ENCODE assay signal across 14 cellular contexts in genomic region chr3:187987919-187988318, GRCh38.
DNase-seq lines count a peak whose midpoint lies in the region; FAIRE-seq and TF ChIP-seq lines count a peak whose summit lies in the region.
"Had no signal": no experiment of that assay in that cellular context is flagged by ENCODE, and none has a peak within 500 bp of the region (broad histone marks: within the 10 kb centered on the region; RNA-seq: fewer than 3 reads in every experiment).

No MANE protein-coding gene starts in this region.

- no peak overlapping the region for H3K27ac ChIP-seq in small intestine (ENCODE audit: low read depth in 1 of 2, low read length in 1 of 2)
- H3K27ac ChIP-seq: prostate gland had no signal

- no peak for TF ChIP-seq CTCF in HFFc6 (IDR thresholded peaks at IDR 0.05)

- peak overlapping the region; percentile 88; the same call in 1 of the 2 replicates for H3K27ac Mint-ChIP-seq in HFFc6

- no peaks in the 10 kb centered on the region for H3K27me3 ChIP-seq in small intestine (ENCODE audit: control insufficient read depth in 2 of 2, insufficient read depth in 2 of 2, low read length in 2 of 2)

- peaks cover 57% of the 10 kb centered on the region for H3K4me1 Mint-ChIP-seq in HFFc6 (ENCODE audit: low read depth)

- 78 to 84% (median 79%) methylated on average over 3 of the region's 3 CpGs for WGBS in small intestine, 3 donors

- no peaks in the 10 kb centered on the region; the same call in 1 of the 2 replicates for H3K27me3 Mint-ChIP-seq in HFFc6 (ENCODE audit: insufficient read depth)

- H3K36me3 Mint-ChIP-seq in HFFc6 (ENCODE audit: low read depth): peaks cover 5% of the 10 kb centered on the region; the same call in 1 of the 2 replicates

- no peak for DNase-seq in HFFc6
- DNase-seq in activated CD4-positive, alpha-beta T cell treated with anti-CD3 and anti-CD28 coated beads, Interleukin-2, amount 50 U/mL, for 4 hours: peak; percentile 65 to 71
- DNase-seq in activated naive CD4-positive, alpha-beta T cell treated with anti-CD3 and anti-CD28 coated beads, Interleukin-2, amount 50 U/mL, for 16 hours: peak; percentile 47
- DNase-seq in stimulated activated CD4-positive, alpha-beta T cell treated with anti-CD3 and anti-CD28 coated beads, Interleukin-4, amount 100 ng/mL, for 4 hours: peak; percentile 34 to 79
- DNase-seq in small intestine: no peak
- no peak for DNase-seq in hypothalamus (lab: John Stamatoyannopoulos, UW)
- DNase-seq in pons (ENCODE audit: low spot score): no peak
- DNase-seq in NCI-H748 (lab: John Stamatoyannopoulos, UW; ENCODE audit: unreplicated experiment): no peak
- DNase-seq: AML-193; midbrain; NCI-H2029 treated with DMSO at 0.1 percent for 48 hours; NK-92 treated with Interleukin-12 subunit alpha and Interleukin-12 subunit beta, amount 100 ng/mL, for 24 hours had no signal

- no peaks in the 10 kb centered on the region for H3K36me3 ChIP-seq in small intestine (ENCODE audit: control insufficient read depth in 2 of 2, insufficient read depth in 2 of 2, low read length in 2 of 2)
- H3K36me3 ChIP-seq: prostate gland had no signal

- peaks cover 0 to 4% of the 10 kb centered on the region in 2 donors for H3K4me1 ChIP-seq in small intestine (ENCODE audit: control insufficient read depth in 2 of 2, insufficient read depth in 1 of 2, low read depth in 1 of 2, low read length in 1 of 2)
- H3K4me1 ChIP-seq: prostate gland had no signal

- no peak for FAIRE-seq in small intestine (lab: Jason Lieb, UNC)
- FAIRE-seq: GM18507 had no signal

- no peaks in the 10 kb centered on the region for H3K9me3 Mint-ChIP-seq in HFFc6

- no peak overlapping the region for H3K4me3 Mint-ChIP-seq in HFFc6

- H3K4me3 ChIP-seq in small intestine (ENCODE audit: low read depth in 1 of 2, low read length in 2 of 2): no peak overlapping the region
- H3K4me3 ChIP-seq: prostate gland had no signal

- no peaks in the 10 kb centered on the region for H3K9me3 ChIP-seq in small intestine (ENCODE audit: control insufficient read depth, low read depth)
- H3K9me3 ChIP-seq: prostate gland had no signal

Comparison
In these comparisons a context has a peak if more than half of its experiments do, and no peak if none do; other contexts are left out.
1. DNase-seq: peak in activated CD4-positive, alpha-beta T cell treated with anti-CD3 and anti-CD28 coated beads, Interleukin-2, amount 50 U/mL, for 4 hours (2 of 2), activated naive CD4-positive, alpha-beta T cell treated with anti-CD3 and anti-CD28 coated beads, Interleukin-2, amount 50 U/mL, for 16 hours (single experiment) and stimulated activated CD4-positive, alpha-beta T cell treated with anti-CD3 and anti-CD28 coated beads, Interleukin-4, amount 100 ng/mL, for 4 hours (2 of 2); none in HFFc6 (single experiment), small intestine (single experiment), hypothalamus (0 of 51), pons (single experiment) and NCI-H748 (single experiment).